In genomic region chr19:53537523-53538377, GRCh38 we compare ENCODE assay signal across 8 cellular contexts. TPM values are rescaled to one million over a fixed set of nuclear protein-coding genes. Genes with fewer than 3 reads are reported as not detected.
DNase-seq lines count a peak whose midpoint lies in the region; ATAC-seq and TF ChIP-seq lines count a peak whose summit lies in the region.

TSS of gene ZNF331 (plus strand) at chr19:53538145. CDS start at chr19:53569377, 31,232 bp downstream.

- H3K27ac ChIP-seq in 22Rv1 (peak within 1 kb of the TSS; percentile 76), ovary (peak within 1 kb of the TSS; percentile 72 to 88), thymus (ENCODE audit: low read depth) (peak within 1 kb of the TSS; percentile 86)

- WGBS in ovary, 3 donors = 56 to 67% (median 61%) methylated on average over 76 to 81 of the region's 81 CpGs
- WGBS in thymus = 49% methylated on average over 81 of the region's 81 CpGs

- no peak for TF ChIP-seq EP300 in ovary (IDR thresholded peaks at IDR 0.05)

- TF ChIP-seq POLR2A in GM18526 (IDR thresholded peaks at IDR 0.05; ENCODE audit: extremely low read depth, insufficient read length) = peak; percentile 45
- TF ChIP-seq POLR2A in ovary (IDR thresholded peaks at IDR 0.05) = peak; percentile 73

- H3K4me1 ChIP-seq in ovary (ENCODE audit: insufficient read depth) (peaks cover 2% of the 10 kb centered on the region), thymus (ENCODE audit: control insufficient read depth, insufficient read depth, low read length) (no peaks in the 10 kb centered on the region)

- H3K9me3 ChIP-seq in ovary = no peaks in the 10 kb centered on the region
- H3K9me3 ChIP-seq in thymus (ENCODE audit: control insufficient read depth) = no peaks in the 10 kb centered on the region

- H3K27me3 ChIP-seq in ovary = no peaks in the 10 kb centered on the region
- H3K27me3 ChIP-seq in thymus (ENCODE audit: control insufficient read depth, insufficient read depth) = no peaks in the 10 kb centered on the region

- H3K4me3 Mint-ChIP-seq in activated naive CD4-positive, alpha-beta T cell treated with anti-CD3 and anti-CD28 coated beads, Interleukin-2, amount 10 ng/mL, durations not matched to agents 7 days and 5 days = peak within 1 kb of the TSS; percentile 95

- H3K27ac Mint-ChIP-seq in activated naive CD4-positive, alpha-beta T cell treated with anti-CD3 and anti-CD28 coated beads, Interleukin-2, amount 10 ng/mL, durations not matched to agents 7 days and 5 days = peak within 1 kb of the TSS; percentile 96

- H3K27me3 Mint-ChIP-seq in activated naive CD4-positive, alpha-beta T cell treated with anti-CD3 and anti-CD28 coated beads, Interleukin-2, amount 10 ng/mL, durations not matched to agents 7 days and 5 days = no peaks in the 10 kb centered on the region

- TF ChIP-seq CTCF in 22Rv1 (IDR thresholded peaks at IDR 0.05) = 0 out of 2 replicates have a peak, but pooled peaks have one; percentile 9
- peak in 2 of 3 donors; percentile 72 to 77 for TF ChIP-seq CTCF in ovary (IDR thresholded peaks at IDR 0.05)

- intact Hi-C loops in head of caudate nucleus (cut with DNase I) (loop anchor here (2.0 kb wide), 1 partner anchor 17 kb away; no protein-coding TSS in a partner anchor), ovary (cut with DNase I) (no loop called here)

- no peaks in the 10 kb centered on the region for H3K36me3 ChIP-seq in ovary
- no peaks in the 10 kb centered on the region for H3K36me3 ChIP-seq in thymus (ENCODE audit: control insufficient read depth, insufficient read depth)

- peaks cover 7% of the 10 kb centered on the region for H3K9me3 Mint-ChIP-seq in activated naive CD4-positive, alpha-beta T cell treated with anti-CD3 and anti-CD28 coated beads, Interleukin-2, amount 10 ng/mL, durations not matched to agents 7 days and 5 days

- CTCF ChIA-PET in activated naive CD4-positive, alpha-beta T cell treated with anti-CD3 and anti-CD28 coated beads, Interleukin-2, amount 10 ng/mL, durations not matched to agents 7 days and 5 days (lab: Charles Lee) = interaction anchor here (1.6 kb wide), 1 partner anchor 112 kb away, joined by 3 read pairs; no protein-coding TSS in a partner anchor

- H3K36me3 Mint-ChIP-seq in activated naive CD4-positive, alpha-beta T cell treated with anti-CD3 and anti-CD28 coated beads, Interleukin-2, amount 10 ng/mL, durations not matched to agents 7 days and 5 days = peaks cover 33% of the 10 kb centered on the region

- DNase-seq in RPMI7951 (ENCODE audit: low read depth) (peak; percentile 74), head of caudate nucleus (peak; percentile 65 to 93 (median 84)), ovary (peak; percentile 75 to 88 (median 88))
- DNase-seq in activated naive CD4-positive, alpha-beta T cell treated with anti-CD3 and anti-CD28 coated beads, Interleukin-2, amount 10 ng/mL, durations not matched to agents 7 days and 5 days = peak; percentile 87

- peaks cover 22% of the 10 kb centered on the region for H3K4me1 Mint-ChIP-seq in activated naive CD4-positive, alpha-beta T cell treated with anti-CD3 and anti-CD28 coated beads, Interleukin-2, amount 10 ng/mL, durations not matched to agents 7 days and 5 days

- ATAC-seq in HG03135 (IDR thresholded peaks at IDR 0.05; ENCODE audit: unreplicated experiment) = peak; percentile 71

- H3K4me3 ChIP-seq in ovary = peak within 1 kb of the TSS; percentile 71
- H3K4me3 ChIP-seq in thymus (ENCODE audit: low read length) = peak within 1 kb of the TSS; percentile 65

RNA-seq across cellular contexts. Expression of gene ZNF331, which starts in this region (rescaled TPM):
- 7.8 and 9.4 TPM in 2 replicates for total RNA-seq in RPMI7951 (2014; rRNA removed; shearing (Covaris generic))
- 100 to 1,000 TPM in 5 of 7 donors, 10 to 100 TPM in 2; 52.0 to 365 (median 150) TPM for total RNA-seq in ovary
- polyA plus RNA-seq in ovary (10 to 100 TPM; 23.7 to 24.6 TPM), thymus (26.9 TPM)

Comparison
In these comparisons a context has a peak if more than half of its experiments do, and no peak if none do; other contexts are left out.
1. Peak in every context shown above with its lines: DNase-seq, ATAC-seq, H3K4me3 ChIP-seq and H3K27ac ChIP-seq.